8 cellular contexts compared by ENCODE assay signal in the genomic region with DNA sequence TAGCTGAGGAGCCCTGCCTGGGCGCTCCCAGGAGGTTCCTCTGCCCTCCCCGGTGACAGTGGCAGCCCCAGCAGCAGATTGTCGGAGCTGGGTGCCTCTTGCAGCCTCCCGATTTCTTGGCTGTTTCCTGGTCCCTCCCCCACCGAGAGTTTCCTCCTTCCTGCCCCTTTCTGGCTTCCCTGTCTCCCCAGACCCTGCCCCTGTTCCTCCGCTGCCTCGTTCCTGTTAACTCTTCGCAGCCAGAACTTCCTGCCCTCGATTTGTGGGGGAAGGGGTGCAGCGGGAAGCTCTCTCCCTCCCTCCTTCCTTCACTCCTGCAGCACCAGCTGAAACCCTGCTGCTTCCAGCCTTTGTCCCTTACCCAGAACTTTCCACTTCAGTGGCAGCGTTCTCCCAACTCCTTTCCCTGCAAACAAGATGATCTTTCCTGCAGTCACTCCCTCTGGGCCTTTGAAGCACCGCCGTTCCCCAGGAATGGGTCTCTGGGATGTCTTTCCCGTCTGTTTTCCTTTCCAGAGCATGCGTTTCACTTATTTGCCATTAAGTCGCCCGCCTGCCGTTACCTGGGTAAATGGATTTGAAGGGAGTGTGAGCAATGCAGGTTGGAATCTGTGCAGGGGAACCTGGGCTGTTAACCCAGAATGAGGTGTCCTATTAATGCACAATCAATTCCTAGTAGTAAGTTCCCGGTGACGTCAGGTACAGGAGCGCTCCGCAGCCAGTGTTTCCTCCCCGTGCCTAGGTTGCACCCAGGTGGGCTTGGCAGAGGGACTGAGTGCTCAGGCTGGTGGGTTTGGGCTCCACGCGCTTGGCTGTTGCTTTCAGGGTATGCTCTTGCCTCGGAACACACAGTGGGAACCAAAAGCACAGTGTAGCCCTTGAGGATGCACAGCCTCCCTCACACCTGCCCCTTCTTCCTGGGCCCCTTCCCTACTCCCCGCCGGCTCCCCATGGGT. TPM values are rescaled to one million over a fixed set of nuclear protein-coding genes. Genes with fewer than 3 reads are reported as not detected.
A peak's percentile ranks its signal among the peaks of the same experiment; 100 is the strongest.
DNase-seq lines count a peak whose midpoint lies in the region; ATAC-seq and TF ChIP-seq lines count a peak whose summit lies in the region.

No MANE protein-coding gene starts in this region.

- H3K4me3 ChIP-seq in heart right ventricle, result peak overlapping the region in 9 of 10 donors; percentile 10 to 96 (median 45)

- no peak for TF ChIP-seq CTCF in heart right ventricle (IDR thresholded peaks at IDR 0.05)
- no peak for TF ChIP-seq CTCF in omental fat pad (IDR thresholded peaks at IDR 0.05)

- ATAC-seq in activated T-cell treated with anti-CD3 and anti-CD28 coated beads, Interleukin-2, amount 50 U/mL, for 72 hours (replicated peaks in 1 of 2), result no peak
- ATAC-seq in heart right ventricle, result peak in 4 of 8 donors; percentile 11 to 23 (median 18)
- no peak for ATAC-seq in omental fat pad (ENCODE audit: low FRiP score)
- ATAC-seq in HG03095 (IDR thresholded peaks at IDR 0.05; ENCODE audit: unreplicated experiment), result no peak

- H3K27me3 ChIP-seq in heart right ventricle, result no peaks in the 10 kb centered on the region

- no peaks in the 10 kb centered on the region for H3K9me3 ChIP-seq in heart right ventricle

- H3K27ac Mint-ChIP-seq in activated T-cell treated with anti-CD3 and anti-CD28 coated beads, Interleukin-2, amount 50 U/mL, for 72 hours, result peak overlapping the region; percentile 87

- peaks cover 0 to 49% (median 0%) of the 10 kb centered on the region in 9 donors for H3K36me3 ChIP-seq in heart right ventricle

- 38 to 47% methylated on average over 28 of the region's 28 CpGs for WGBS in heart right ventricle, 2 donors

- intact Hi-C loops in heart right ventricle (cut with DNase I), result loop anchor here in 1 of 10 donors (5.0 kb wide), 1 partner anchor 112 kb away; no protein-coding TSS in a partner anchor

- H3K4me3 Mint-ChIP-seq in activated T-cell treated with anti-CD3 and anti-CD28 coated beads, Interleukin-2, amount 50 U/mL, for 72 hours, result peak overlapping the region; percentile 97 to 98

- H3K4me1 Mint-ChIP-seq in activated T-cell treated with anti-CD3 and anti-CD28 coated beads, Interleukin-2, amount 50 U/mL, for 72 hours (ENCODE audit: low read depth), result peaks cover 78% of the 10 kb centered on the region

- H3K36me3 Mint-ChIP-seq in activated T-cell treated with anti-CD3 and anti-CD28 coated beads, Interleukin-2, amount 50 U/mL, for 72 hours (ENCODE audit: insufficient read depth in 2 of 2), result peaks cover 20 to 30% of the 10 kb centered on the region in 2 donors

- H3K4me1 ChIP-seq in heart right ventricle, result peaks cover 66 to 93% (median 90%) of the 10 kb centered on the region in 9 donors

- no peaks in the 10 kb centered on the region for H3K9me3 Mint-ChIP-seq in activated T-cell treated with anti-CD3 and anti-CD28 coated beads, Interleukin-2, amount 50 U/mL, for 72 hours

- H3K27ac ChIP-seq in heart right ventricle, result peak overlapping the region; percentile 39 to 98 (median 90)

- DNase-seq in activated CD8-positive, alpha-beta memory T cell treated with anti-CD3 and anti-CD28 coated beads, Interleukin-2, amount 50 U/mL, for 4 hours, result peak; percentile 17
- DNase-seq in activated CD8-positive, alpha-beta memory T cell treated with anti-CD3 and anti-CD28 coated beads, Interleukin-2, amount 50 U/mL, for 48 hours, result no peak
- no peak for DNase-seq in activated T-cell treated with anti-CD3 and anti-CD28 coated beads, Interleukin-2, amount 50 U/mL, for 72 hours
- DNase-seq in heart right ventricle (peak; percentile 50 to 74), renal cortical epithelial cell (ENCODE audit: low read depth) (peak; percentile 92), omental fat pad (ENCODE audit: low spot score) (no peak), T-helper 9 cell (no peak)

- no peaks in the 10 kb centered on the region for H3K27me3 Mint-ChIP-seq in activated T-cell treated with anti-CD3 and anti-CD28 coated beads, Interleukin-2, amount 50 U/mL, for 72 hours (ENCODE audit: low read depth)

RNA-seq across cellular contexts. Expression of gene GRK2, which starts 4.3 kb away (rescaled TPM):
- 100 to 1,000 TPM; 379 to 422 TPM for total RNA-seq in activated T-cell treated with anti-CD3 and anti-CD28 coated beads, Interleukin-2, amount 50 U/mL, for 72 hours
- total RNA-seq in heart right ventricle (10 to 100 TPM; 34.2 to 60.9 (median 44.0) TPM), renal cortical epithelial cell (32.3 and 71.8 TPM in 2 replicates), omental fat pad (100 to 1,000 TPM in 1 of 4 donors, 10 to 100 TPM in 3; 42.6 to 106 (median 50.7) TPM)
- polyA plus RNA-seq in heart right ventricle, result 10 to 100 TPM; 48.0 to 65.0 TPM

RNA-seq across cellular contexts. Expression of gene ANKRD13D, which starts 18.6 kb away (rescaled TPM):
- total RNA-seq in activated T-cell treated with anti-CD3 and anti-CD28 coated beads, Interleukin-2, amount 50 U/mL, for 72 hours, result 10 to 100 TPM; 78.5 to 90.9 TPM
- total RNA-seq in heart right ventricle (10 to 100 TPM in 6 of 10 donors, 1 to 10 TPM in 4; 7.9 to 21.0 (median 12.3) TPM), renal cortical epithelial cell (29.0 and 38.9 TPM in 2 replicates), omental fat pad (10 to 100 TPM; 18.6 to 78.2 (median 28.6) TPM)
- polyA plus RNA-seq in heart right ventricle, result 10 to 100 TPM; 14.2 to 39.4 TPM

RNA-seq across cellular contexts. Expression of gene SSH3, which starts 32.8 kb away (rescaled TPM):
- 10 to 100 TPM; 13.3 to 20.3 TPM for total RNA-seq in activated T-cell treated with anti-CD3 and anti-CD28 coated beads, Interleukin-2, amount 50 U/mL, for 72 hours
- 10 to 100 TPM; 11.9 to 21.2 (median 15.6) TPM for total RNA-seq in heart right ventricle
- polyA plus RNA-seq in heart right ventricle, result 10 to 100 TPM in 1 of 2 donors, 1 to 10 TPM in 1; 7.8 to 15.5 TPM
- total RNA-seq in renal cortical epithelial cell, result 44.1 and 70.2 TPM in 2 replicates
- 10 to 100 TPM; 22.6 to 44.6 (median 28.3) TPM for total RNA-seq in omental fat pad

Comparison
In these comparisons a context has a peak if more than half of its experiments do, and no peak if none do; other contexts are left out.
1. DNase-seq: peak in activated CD8-positive, alpha-beta memory T cell treated with anti-CD3 and anti-CD28 coated beads, Interleukin-2, amount 50 U/mL, for 4 hours (single experiment), heart right ventricle (2 of 2) and renal cortical epithelial cell (single experiment); none in activated CD8-positive, alpha-beta memory T cell treated with anti-CD3 and anti-CD28 coated beads, Interleukin-2, amount 50 U/mL, for 48 hours (single experiment), activated T-cell treated with anti-CD3 and anti-CD28 coated beads, Interleukin-2, amount 50 U/mL, for 72 hours (0 of 2), omental fat pad (single experiment) and T-helper 9 cell (single experiment).